ENCODE assay signal across 20 cellular contexts in genomic region chr16:83912152-83912948, GRCh38. TPM values are rescaled to one million over a fixed set of nuclear protein-coding genes. Genes with fewer than 3 reads are reported as not detected.
DNase-seq lines count a peak whose midpoint lies in the region; ATAC-seq, FAIRE-seq and TF ChIP-seq lines count a peak whose summit lies in the region.
"Had no signal": no experiment of that assay in that cellular context is flagged by ENCODE, and none has a peak within 500 bp of the region (broad histone marks: within the 10 kb centered on the region; RNA-seq: fewer than 3 reads in every experiment).

No MANE protein-coding gene starts in this region.

- H3K4me1 ChIP-seq in GM12878 (ENCODE audit: control insufficient read depth, insufficient read depth, low read length) (no peaks in the 10 kb centered on the region), heart left ventricle (peaks cover 0 to 38% (median 12%) of the 10 kb centered on the region in 12 donors), lower lobe of right lung (peaks cover 4% of the 10 kb centered on the region)

- no peak overlapping the region for H3K4me2 ChIP-seq in GM12878 (ENCODE audit: control insufficient read depth, insufficient read depth)

- H3K36me3 ChIP-seq in GM12878 (ENCODE audit: control insufficient read depth in 2 of 2, insufficient read depth in 2 of 2, low read length in 1 of 2) (peaks cover 0 to 17% of the 10 kb centered on the region in 2 experiments; a peak in 2 of 4 replicates), heart left ventricle (peaks cover 0 to 94% (median 85%) of the 10 kb centered on the region in 9 donors), lower lobe of right lung (peaks cover 87% of the 10 kb centered on the region)

- CTCF ChIA-PET in GM12878 (lab: Yijun Ruan, JAX) = interaction anchor here (0.6 to 1.6 kb wide), 3 partner anchors 9 to 42 kb away, joined by 3 read pairs; no protein-coding TSS in a partner anchor

- H3K79me2 ChIP-seq in GM12878 (ENCODE audit: control insufficient read depth, insufficient read depth, low read length) = no peaks in the 10 kb centered on the region

- POLR2A ChIA-PET in GM12878 (lab: Charles Lee) = interaction anchor here (0.5 kb wide), 2 partner anchors 32 to 524 kb away, joined by 3 to 5 read pairs; no protein-coding TSS in a partner anchor

- H3K4me3 ChIP-seq in GM12878 (no peak overlapping the region), heart left ventricle (no peak overlapping the region), lower lobe of right lung (no peak overlapping the region)
- H3K4me3 ChIP-seq: thoracic aorta had no signal

- in situ Hi-C loops in GM12878 (cut with MboI) = loop anchor here (5.0 kb wide), 1 partner anchor 50 kb away; no protein-coding TSS in a partner anchor

- no peak overlapping the region for H2AFZ ChIP-seq in GM12878 (ENCODE audit: control insufficient read depth, low read depth, low read length)

- no peaks in the 10 kb centered on the region for H4K20me1 ChIP-seq in GM12878 (ENCODE audit: control insufficient read depth, insufficient read depth)

- FAIRE-seq in GM12878 (lab: Jason Lieb, UNC) = no peak
- FAIRE-seq: islet of Langerhans had no signal

- no peak for DNase-seq in GM12878 (ENCODE audit: low read depth, low spot score)
- DNase-seq in heart left ventricle = peak in 2 of 5 donors; percentile 65 to 72
- no peak for DNase-seq in lower lobe of right lung
- no peak for DNase-seq in activated CD4-positive, alpha-beta T cell treated with anti-CD3 and anti-CD28 coated beads, Interleukin-2, amount 50 U/mL, for 1 hour
- no peak for DNase-seq in GDM1 (lab: John Stamatoyannopoulos, UW)
- no peak for DNase-seq in DMS 273 (lab: John Stamatoyannopoulos, UW; ENCODE audit: unreplicated experiment)
- DNase-seq: activated CD4-positive, alpha-beta T cell treated with anti-CD3 and anti-CD28 coated beads, Interleukin-2, amount 50 U/mL, for 4 hours; activated naive CD4-positive, alpha-beta T cell; anterior cingulate cortex; CD8-positive, alpha-beta memory T cell; DMS79; HFFc6; NCI-H2107; NCI-H510A treated with DMSO at 0.1 percent for 48 hours; T-cell had no signal

- no TSS peak for BruUV-seq in GM12878 (replicated peaks; lab: Mats Ljungman, UMichigan)

- H3K27me3 ChIP-seq in GM12878 (replicated peaks in 1 of 2; ENCODE audit: control insufficient read depth in 2 of 2, insufficient read depth in 2 of 2, low read length in 1 of 2) (no peaks in the 10 kb centered on the region), heart left ventricle (no peaks in the 10 kb centered on the region), lower lobe of right lung (ENCODE audit: low read depth) (no peaks in the 10 kb centered on the region)
- H3K27me3 ChIP-seq: neutrophil had no signal

- TF ChIP-seq RAD21 in GM12878 (IDR thresholded peaks at IDR 0.05; ENCODE audit: insufficient read depth, low read depth, low read length) = no peak

- H3K27ac ChIP-seq in GM12878 (ENCODE audit: control insufficient read depth, insufficient read depth) (no peak overlapping the region), heart left ventricle (peak overlapping the region; percentile 42 to 79 (median 74)), lower lobe of right lung (peak overlapping the region; percentile 59)
- H3K27ac ChIP-seq: neutrophil, thoracic aorta had no signal

- TF ChIP-seq CTCF in GM12878 (IDR thresholded peaks at IDR 0.05 in 2 of 3, conservative IDR thresholded peaks at IDR 0.05 in 1 of 3; ENCODE audit: control insufficient read depth in 2 of 3, extremely low read depth in 1 of 3, insufficient read depth in 1 of 3, low read depth in 3 of 3, low read length in 3 of 3) (no peak), heart left ventricle (IDR thresholded peaks at IDR 0.05) (no peak), lower lobe of right lung (IDR thresholded peaks at IDR 0.05) (no peak)

- RAD21 ChIA-PET in GM12878 (lab: Charles Lee; ENCODE audit: unreplicated experiment) = no interaction called here

- ATAC-seq in GM12878 (no peak), heart left ventricle (peak; percentile 63 to 76 (median 66)), lower lobe of right lung (peak; percentile 21 to 23), HG02759 (IDR thresholded peaks at IDR 0.05; ENCODE audit: unreplicated experiment) (no peak)
- ATAC-seq: stimulated activated memory B cell treated with anti-CD40 and anti-IgM and Interleukin-4, amounts not matched to agents 10 μg/mL and 1 μg/mL and 100 μg/mL, for 72 hours; T-cell had no signal

- WGBS in GM12878 (ENCODE audit: insufficient coverage, insufficient replicate concordance, low lambda C conversion rate, missing lambda C conversion rate) = 86% methylated on average over 20 of the region's 20 CpGs
- WGBS in heart left ventricle, 4 donors = 74 to 82% (median 79%) methylated on average over 20 of the region's 20 CpGs

- H3K9ac ChIP-seq in GM12878 (ENCODE audit: control insufficient read depth, insufficient read depth, low read length) = no peak overlapping the region

- intact Hi-C loops in GM12878 (cut with micrococcal nuclease; ENCODE audit: unreplicated experiment) = no loop called here
- intact Hi-C loops in heart left ventricle (cut with DNase I) = loop anchor here in 2 of 10 donors (2.0 to 5.0 kb wide), 2 partner anchors 14 to 40 kb away; partner anchors contain the start of genes MLYCD (in 1 of the 2) and OSGIN1 (in 1 of the 2)
- intact Hi-C loops in lower lobe of right lung (cut with DNase I) = no loop called here

- SMC1A ChIA-PET in GM12878 (lab: Charles Lee; ENCODE audit: uncharacterized antibody, unreplicated experiment) = interaction anchor here (1.1 kb wide), 1 partner anchor 15 kb away, joined by 5 read pairs; no protein-coding TSS in a partner anchor

- TF ChIP-seq POLR2A in GM12878 (IDR thresholded peaks at IDR 0.05; ENCODE audit: low read depth, low read length) (no peak), heart left ventricle (IDR thresholded peaks at IDR 0.05) (no peak)

- H3K9me3 ChIP-seq in GM12878 (replicated peaks; ENCODE audit: control insufficient read depth, insufficient read depth, low read length) = no peaks in the 10 kb centered on the region
- no peaks in the 10 kb centered on the region for H3K9me3 ChIP-seq in heart left ventricle
- H3K9me3 ChIP-seq in lower lobe of right lung = no peaks in the 10 kb centered on the region
- H3K9me3 ChIP-seq: neutrophil, thoracic aorta had no signal

- TF ChIP-seq EP300 in GM12878 (IDR thresholded peaks at IDR 0.05; ENCODE audit: borderline replicate concordance in 1 of 2, control insufficient read depth in 1 of 2, low read depth in 2 of 2, low read length in 2 of 2) = no peak

RNA-seq across cellular contexts. Expression of gene MLYCD, which starts 13.4 kb away (rescaled TPM):
- 2.5 and 2.7 TPM in 2 replicates for total RNA-seq in GM12878 (2013; cell fraction: nucleolus; rRNA removed)
- 2.4 and 2.7 TPM in 2 replicates for total RNA-seq in GM12878 (2014; rRNA removed)
- total RNA-seq in GM12878 (2014; rRNA removed; fragmentation: Illumina TruSeq; extraction: Trizol) = 1.7 and 2.1 TPM in 2 replicates
- 3.6 and 3.7 TPM in 2 replicates for total RNA-seq in GM12878 (2021)
- polyA plus RNA-seq in GM12878 (2011; ENCODE audit: low read depth) = 0.89 TPM
- polyA plus RNA-seq in GM12878 (2011; rRNA removed) = 0.80 and 0.89 TPM in 2 replicates
- polyA plus RNA-seq in GM12878 (2011; cell fraction: cytosol; rRNA removed) = 0.76 and 1.0 TPM in 2 replicates
- polyA plus RNA-seq in GM12878 (2011; cell fraction: nucleus; rRNA removed) = 2.1 and 2.5 TPM in 2 replicates
- 1.7 TPM in 2 replicates for polyA plus RNA-seq in GM12878 (2012)
- 0.93 and 1.3 TPM in 2 replicates for polyA plus RNA-seq in GM12878 (2014; fragmentation: Illumina TruSeq; extraction: Trizol)
- under 1 TPM; 0.21 to 0.93 TPM for polyA plus RNA-seq in GM12878 (2014; fragmentation: Nextera tagmentation; extraction: Ambion mirVana)
- polyA plus RNA-seq in GM12878 (2014; rRNA removed) = 2.2 and 2.7 TPM in 2 replicates
- 1 to 10 TPM in 1 of 2 experiments, under 1 TPM in 1; 0.63 to 2.8 TPM for polyA plus RNA-seq in GM12878 (2016; fragmentation: Nextera tagmentation; extraction: Ambion mirVana)
- polyA minus RNA-seq in GM12878 (2011; rRNA and poly(A)+ RNA removed) = 2.1 and 3.2 TPM in 2 replicates
- polyA minus RNA-seq in GM12878 (2011; cell fraction: cytosol; rRNA and poly(A)+ RNA removed) = 0.31 and 0.40 TPM in 2 replicates
- 1.9 and 3.2 TPM in 2 replicates for polyA minus RNA-seq in GM12878 (2011; cell fraction: nucleus; rRNA and poly(A)+ RNA removed)
- total RNA-seq in heart left ventricle = 10 to 100 TPM; 22.5 to 65.3 (median 40.2) TPM
- polyA plus RNA-seq in heart left ventricle = 10 to 100 TPM; 19.4 to 21.8 TPM
- 9.1 TPM for total RNA-seq in lower lobe of right lung

RNA-seq across cellular contexts. Expression of gene OSGIN1, which starts 40.7 kb away (rescaled TPM):
- total RNA-seq in GM12878 (2013; cell fraction: nucleolus; rRNA removed) = 1.4 TPM in 1 of 2 replicates, not detected in the other
- 0.06 and 0.16 TPM in 2 replicates for total RNA-seq in GM12878 (2014; rRNA removed)
- total RNA-seq in GM12878 (2014; rRNA removed; fragmentation: Illumina TruSeq; extraction: Trizol) = not detected in 2 replicates
- 0.18 and 0.32 TPM in 2 replicates for total RNA-seq in GM12878 (2021)
- polyA plus RNA-seq in GM12878 (2011; ENCODE audit: low read depth) = not detected
- polyA plus RNA-seq in GM12878 (2011; rRNA removed) = 0.07 and 0.16 TPM in 2 replicates
- 0.04 and 0.13 TPM in 2 replicates for polyA plus RNA-seq in GM12878 (2011; cell fraction: cytosol; rRNA removed)
- 0.13 and 0.18 TPM in 2 replicates for polyA plus RNA-seq in GM12878 (2011; cell fraction: nucleus; rRNA removed)
- 0.08 and 0.45 TPM in 2 replicates for polyA plus RNA-seq in GM12878 (2012)
- polyA plus RNA-seq in GM12878 (2014; fragmentation: Illumina TruSeq; extraction: Trizol) = 0.13 TPM in 1 of 2 replicates, not detected in the other
- polyA plus RNA-seq in GM12878 (2014; fragmentation: Nextera tagmentation; extraction: Ambion mirVana) = not detected
- polyA plus RNA-seq in GM12878 (2014; rRNA removed) = not detected in 2 replicates
- under 1 TPM in 1 of 2 experiments, not detected in 1; 0.08 TPM for polyA plus RNA-seq in GM12878 (2016; fragmentation: Nextera tagmentation; extraction: Ambion mirVana)
- not detected in 2 replicates for polyA minus RNA-seq in GM12878 (2011; rRNA and poly(A)+ RNA removed)
- not detected in 2 replicates for polyA minus RNA-seq in GM12878 (2011; cell fraction: cytosol; rRNA and poly(A)+ RNA removed)
- polyA minus RNA-seq in GM12878 (2011; cell fraction: nucleus; rRNA and poly(A)+ RNA removed) = 0.48 TPM in 1 of 2 replicates, not detected in the other
- total RNA-seq in heart left ventricle = 10 to 100 TPM in 2 of 9 donors, 1 to 10 TPM in 7; 3.3 to 11.0 (median 7.0) TPM
- 10 to 100 TPM in 1 of 2 donors, 1 to 10 TPM in 1; 7.4 to 12.8 TPM for polyA plus RNA-seq in heart left ventricle
- total RNA-seq in lower lobe of right lung = 9.8 TPM

RNA-seq across cellular contexts. Expression of gene NECAB2, which starts 55.7 kb away (rescaled TPM):
- total RNA-seq in GM12878 (2013; cell fraction: nucleolus; rRNA removed) = not detected in 2 replicates
- total RNA-seq in GM12878 (2014; rRNA removed) (not detected in 2 replicates), GM12878 (2014; rRNA removed; fragmentation: Illumina TruSeq; extraction: Trizol) (not detected in 2 replicates), GM12878 (2021) (not detected in 2 replicates), heart left ventricle (1 to 10 TPM in 2 of 9 donors, under 1 TPM in 5, not detected in 2; 0.24 to 1.3 (median 0.77) TPM), lower lobe of right lung (0.44 TPM)
- polyA plus RNA-seq in GM12878 (2011; ENCODE audit: low read depth) = not detected
- polyA plus RNA-seq in GM12878 (2011; rRNA removed) (not detected in 2 replicates), GM12878 (2014; fragmentation: Illumina TruSeq; extraction: Trizol) (not detected in 2 replicates), GM12878 (2014; fragmentation: Nextera tagmentation; extraction: Ambion mirVana) (not detected), GM12878 (2014; rRNA removed) (not detected in 2 replicates), GM12878 (2016; fragmentation: Nextera tagmentation; extraction: Ambion mirVana) (not detected), heart left ventricle (1 to 10 TPM; 1.2 to 2.1 TPM)
- polyA plus RNA-seq in GM12878 (2011; cell fraction: cytosol; rRNA removed) = not detected in 2 replicates
- not detected in 2 replicates for polyA plus RNA-seq in GM12878 (2011; cell fraction: nucleus; rRNA removed)
- not detected in 2 replicates for polyA plus RNA-seq in GM12878 (2012)
- not detected in 2 replicates for polyA minus RNA-seq in GM12878 (2011; rRNA and poly(A)+ RNA removed)
- not detected in 2 replicates for polyA minus RNA-seq in GM12878 (2011; cell fraction: cytosol; rRNA and poly(A)+ RNA removed)
- not detected in 2 replicates for polyA minus RNA-seq in GM12878 (2011; cell fraction: nucleus; rRNA and poly(A)+ RNA removed)
- total RNA-seq: CD8-positive, alpha-beta memory T cell; T-cell; thoracic aorta had no signal
- polyA plus RNA-seq: CD8-positive, alpha-beta memory T cell had no signal

Comparison
In these comparisons a context has a peak if more than half of its experiments do, and no peak if none do; other contexts are left out.
1. ATAC-seq: peak in heart left ventricle (4 of 4) and lower lobe of right lung (2 of 2); none in GM12878 (single experiment) and HG02759 (single experiment).